ENCODE assay signal across 8 cellular contexts in the genomic region with DNA sequence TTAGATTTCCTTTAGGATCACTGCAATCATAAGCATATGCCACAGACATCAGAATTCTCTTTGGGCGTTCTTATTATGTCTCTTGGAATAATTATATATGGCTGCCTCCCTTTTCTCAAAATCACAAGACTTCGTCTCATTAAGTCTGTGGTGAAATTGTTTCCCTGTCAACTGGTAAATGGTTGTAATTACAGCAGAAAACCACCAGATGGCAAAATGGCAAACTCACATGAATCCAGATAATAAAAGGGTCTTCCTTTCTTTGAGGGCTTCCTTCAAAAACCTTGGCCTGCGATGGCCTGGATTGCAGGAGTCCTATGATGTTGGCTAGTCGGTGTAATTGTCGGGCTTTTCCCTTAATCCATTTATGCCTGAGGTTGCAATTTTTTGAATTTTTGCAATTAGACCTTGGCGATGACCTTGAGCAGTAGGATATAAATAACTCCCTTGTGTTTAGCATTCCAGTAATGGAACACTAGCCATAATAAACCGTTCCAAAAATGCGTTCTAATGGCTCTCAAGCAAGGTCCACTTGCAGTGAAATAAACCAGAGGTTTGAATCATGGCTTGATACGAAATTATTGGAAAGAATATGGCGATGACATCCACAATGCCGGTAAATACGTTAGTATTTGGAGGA.
DNase-seq lines count a peak whose midpoint lies in the region; ATAC-seq and TF ChIP-seq lines count a peak whose summit lies in the region.

No MANE protein-coding gene starts in this region.

- CTCF ChIA-PET in WTC11 (lab: Charles Lee) = no interaction called here

- H3K9me3 ChIP-seq in MM.1S (replicated peaks; ENCODE audit: insufficient read depth, low read length) = no peaks in the 10 kb centered on the region

- ATAC-seq in GM18858 (IDR thresholded peaks at IDR 0.05; ENCODE audit: unreplicated experiment) = peak; percentile 67
- ATAC-seq in WTC11 = peak; percentile 62
- no peak for ATAC-seq in HG03135 (IDR thresholded peaks at IDR 0.05; ENCODE audit: unreplicated experiment)

- no peaks in the 10 kb centered on the region for H3K9me2 ChIP-seq in MM.1S (replicated peaks; ENCODE audit: insufficient read depth, low read length)

- H3K27me3 ChIP-seq in MM.1S (replicated peaks; ENCODE audit: insufficient read depth, low read length) = no peaks in the 10 kb centered on the region

- no peaks in the 10 kb centered on the region for H3K36me3 ChIP-seq in MM.1S (replicated peaks; ENCODE audit: insufficient read depth, low read length)

- no peaks in the 10 kb centered on the region for H3F3A ChIP-seq in MM.1S (ENCODE audit: insufficient read depth, low read length)

- TF ChIP-seq CTCF in AG10803 (conservative IDR thresholded peaks at IDR 0.05; ENCODE audit: low read length) (peak; percentile 67), MM.1S (IDR thresholded peaks at IDR 0.05; ENCODE audit: low read length) (peak; percentile 67), WTC11 (IDR thresholded peaks at IDR 0.05) (peak; percentile 52), type B pancreatic cell (conservative IDR thresholded peaks at IDR 0.05) (peak; percentile 79)

- no peaks in the 10 kb centered on the region for H3K27me3 Mint-ChIP-seq in WTC11 (ENCODE audit: low read depth)
- H3K27me3 Mint-ChIP-seq in type B pancreatic cell = peaks cover 13% of the 10 kb centered on the region

- H3K4me3 ChIP-seq in AG10803 (ENCODE audit: low read length) (no peak overlapping the region), MM.1S (ENCODE audit: low read length) (no peak overlapping the region)

- H3K9ac ChIP-seq in MM.1S (ENCODE audit: low read length) = no peak overlapping the region

- no peak overlapping the region for H3K27ac Mint-ChIP-seq in WTC11
- no peak overlapping the region for H3K27ac Mint-ChIP-seq in type B pancreatic cell

- no peak overlapping the region for H3K27ac ChIP-seq in MM.1S (ENCODE audit: low read length)

- H3K4me1 Mint-ChIP-seq in WTC11 (peaks cover 29% of the 10 kb centered on the region), type B pancreatic cell (ENCODE audit: unreplicated experiment) (peaks cover 6% of the 10 kb centered on the region)

- DNase-seq in AG10803 (ENCODE audit: low read depth) = peak; percentile 31
- DNase-seq in MM.1S = peak; percentile 28
- DNase-seq in WTC11 (ENCODE audit: low spot score) = no peak
- peak; percentile 4 for DNase-seq in hepatic stellate cell (ENCODE audit: low spot score)
- no peak for DNase-seq in type B pancreatic cell (ENCODE audit: extremely low spot score, unreplicated experiment)
- DNase-seq in HK-2 (ENCODE audit: unreplicated experiment) = no peak

- no peaks in the 10 kb centered on the region for H3K4me1 ChIP-seq in MM.1S (ENCODE audit: low read length)

- no peak overlapping the region for H2AFZ ChIP-seq in MM.1S (ENCODE audit: low read length)

- POLR2A ChIA-PET in WTC11 (lab: Charles Lee) = interaction anchor here (0.5 kb wide), 1 partner anchor 73 kb away, joined by 3 read pairs; no protein-coding TSS in a partner anchor

- H3K79me2 ChIP-seq in MM.1S (ENCODE audit: low read length) = no peaks in the 10 kb centered on the region

- no peak overlapping the region for H3K4me3 Mint-ChIP-seq in WTC11
- H3K4me3 Mint-ChIP-seq in type B pancreatic cell = no peak overlapping the region

- H3K9me3 Mint-ChIP-seq in WTC11 = peaks cover 6% of the 10 kb centered on the region; the same call in 1 of the 2 replicates
- H3K9me3 Mint-ChIP-seq in type B pancreatic cell = no peaks in the 10 kb centered on the region

- H3K36me3 Mint-ChIP-seq in WTC11 (no peaks in the 10 kb centered on the region), type B pancreatic cell (no peaks in the 10 kb centered on the region)

- no peak overlapping the region for H3K4me2 ChIP-seq in MM.1S (ENCODE audit: low read depth, low read length)

- H4K20me1 ChIP-seq in MM.1S (ENCODE audit: insufficient read depth, low read length) = no peaks in the 10 kb centered on the region

TF ChIP-seq in WTC11, 78 proteins besides CTCF, POLR2A, EP300 and RAD21:
- TF ChIP-seq KAT7 (CRISPR knock-in tag; IDR thresholded peaks at IDR 0.05; ENCODE audit: borderline replicate concordance) (no peak), ZNF232 (CRISPR knock-in tag; IDR thresholded peaks at IDR 0.05) (no peak), HMGA2 (CRISPR knock-in tag; IDR thresholded peaks at IDR 0.05) (no peak), ZNF219 (CRISPR knock-in tag; IDR thresholded peaks at IDR 0.05; ENCODE audit: borderline replicate concordance) (no peak), NR2C2 (CRISPR knock-in tag; IDR thresholded peaks at IDR 0.05) (no peak), JUN (CRISPR knock-in tag; IDR thresholded peaks at IDR 0.05) (no peak)
- TF ChIP-seq, protein P1, sequence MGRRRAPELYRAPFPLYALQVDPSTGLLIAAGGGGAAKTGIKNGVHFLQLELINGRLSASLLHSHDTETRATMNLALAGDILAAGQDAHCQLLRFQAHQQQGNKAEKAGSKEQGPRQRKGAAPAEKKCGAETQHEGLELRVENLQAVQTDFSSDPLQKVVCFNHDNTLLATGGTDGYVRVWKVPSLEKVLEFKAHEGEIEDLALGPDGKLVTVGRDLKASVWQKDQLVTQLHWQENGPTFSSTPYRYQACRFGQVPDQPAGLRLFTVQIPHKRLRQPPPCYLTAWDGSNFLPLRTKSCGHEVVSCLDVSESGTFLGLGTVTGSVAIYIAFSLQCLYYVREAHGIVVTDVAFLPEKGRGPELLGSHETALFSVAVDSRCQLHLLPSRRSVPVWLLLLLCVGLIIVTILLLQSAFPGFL (CRISPR knock-in tag; IDR thresholded peaks at IDR 0.05; ENCODE audit: borderline replicate concordance) = no peak
- TF ChIP-seq, protein P2, sequence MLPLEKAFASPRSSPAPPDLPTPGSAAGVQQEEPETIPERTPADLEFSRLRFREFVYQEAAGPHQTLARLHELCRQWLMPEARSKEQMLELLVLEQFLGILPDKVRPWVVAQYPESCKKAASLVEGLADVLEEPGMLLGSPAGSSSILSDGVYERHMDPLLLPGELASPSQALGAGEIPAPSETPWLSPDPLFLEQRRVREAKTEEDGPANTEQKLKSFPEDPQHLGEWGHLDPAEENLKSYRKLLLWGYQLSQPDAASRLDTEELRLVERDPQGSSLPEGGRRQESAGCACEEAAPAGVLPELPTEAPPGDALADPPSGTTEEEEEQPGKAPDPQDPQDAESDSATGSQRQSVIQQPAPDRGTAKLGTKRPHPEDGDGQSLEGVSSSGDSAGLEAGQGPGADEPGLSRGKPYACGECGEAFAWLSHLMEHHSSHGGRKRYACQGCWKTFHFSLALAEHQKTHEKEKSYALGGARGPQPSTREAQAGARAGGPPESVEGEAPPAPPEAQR (CRISPR knock-in tag; IDR thresholded peaks at IDR 0.05) = no peak
- TF ChIP-seq, protein P3, sequence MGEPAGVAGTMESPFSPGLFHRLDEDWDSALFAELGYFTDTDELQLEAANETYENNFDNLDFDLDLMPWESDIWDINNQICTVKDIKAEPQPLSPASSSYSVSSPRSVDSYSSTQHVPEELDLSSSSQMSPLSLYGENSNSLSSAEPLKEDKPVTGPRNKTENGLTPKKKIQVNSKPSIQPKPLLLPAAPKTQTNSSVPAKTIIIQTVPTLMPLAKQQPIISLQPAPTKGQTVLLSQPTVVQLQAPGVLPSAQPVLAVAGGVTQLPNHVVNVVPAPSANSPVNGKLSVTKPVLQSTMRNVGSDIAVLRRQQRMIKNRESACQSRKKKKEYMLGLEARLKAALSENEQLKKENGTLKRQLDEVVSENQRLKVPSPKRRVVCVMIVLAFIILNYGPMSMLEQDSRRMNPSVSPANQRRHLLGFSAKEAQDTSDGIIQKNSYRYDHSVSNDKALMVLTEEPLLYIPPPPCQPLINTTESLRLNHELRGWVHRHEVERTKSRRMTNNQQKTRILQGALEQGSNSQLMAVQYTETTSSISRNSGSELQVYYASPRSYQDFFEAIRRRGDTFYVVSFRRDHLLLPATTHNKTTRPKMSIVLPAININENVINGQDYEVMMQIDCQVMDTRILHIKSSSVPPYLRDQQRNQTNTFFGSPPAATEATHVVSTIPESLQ (CRISPR knock-in tag; IDR thresholded peaks at IDR 0.05) = no peak

Comparison
In these comparisons a context has a peak if more than half of its experiments do, and no peak if none do; other contexts are left out.
1. DNase-seq: peak in AG10803 (single experiment), MM.1S (single experiment) and hepatic stellate cell (single experiment); none in WTC11 (single experiment), type B pancreatic cell (single experiment) and HK-2 (single experiment).
2. Peak in every context shown above with its lines, with median percentiles within 50 percentile points of each other: CTCF ChIP-seq.